Comparison of ENCODE assay signal across 25 cellular contexts in the genomic region with DNA sequence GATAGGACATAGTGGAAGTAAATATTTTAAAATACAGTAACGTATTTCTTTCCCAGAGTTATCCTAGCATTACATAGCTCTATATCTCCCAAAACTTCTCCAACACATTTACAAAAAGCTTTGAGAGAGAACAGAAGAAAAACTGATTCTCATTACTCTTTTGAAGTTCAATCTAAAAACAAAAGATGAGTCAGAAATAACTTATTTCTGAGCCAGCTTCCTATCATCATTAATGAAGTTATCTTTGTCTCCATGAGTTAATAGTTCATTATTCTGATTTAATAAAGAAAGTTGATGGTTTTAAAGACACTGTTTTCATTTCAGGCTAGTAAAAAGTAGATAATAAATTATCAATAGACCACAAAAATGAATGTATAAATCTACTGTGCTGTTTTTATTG.
"Had no signal": no experiment of that assay in that cellular context is flagged by ENCODE, and none has a peak within 500 bp of the region (broad histone marks: within the 10 kb centered on the region; RNA-seq: fewer than 3 reads in every experiment).

No MANE protein-coding gene starts in this region.

- H3K27ac Mint-ChIP-seq: endodermal cell; naive thymus-derived CD8-positive, alpha-beta T cell; stimulated activated naive CD8-positive, alpha-beta T cell treated with anti-CD3 and anti-CD28 coated beads, Interleukin-15, amount 100 ng/mL, for 72 hours had no signal

- H3K4me1 ChIP-seq: esophagus muscularis mucosa, left lung, psoas muscle, suprapubic skin, transverse colon, upper lobe of right lung, uterus had no signal

- H3K27me3 Mint-ChIP-seq: naive thymus-derived CD8-positive, alpha-beta T cell; stimulated activated naive CD8-positive, alpha-beta T cell treated with anti-CD3 and anti-CD28 coated beads, Interleukin-15, amount 100 ng/mL, for 72 hours had no signal

- H3K27me3 ChIP-seq: esophagus muscularis mucosa, left lung, ovary, suprapubic skin, transverse colon, upper lobe of right lung, uterus had no signal

- ATAC-seq: left cardiac atrium; left lung; naive thymus-derived CD8-positive, alpha-beta T cell; psoas muscle; stimulated activated naive CD8-positive, alpha-beta T cell treated with anti-CD3 and anti-CD28 coated beads, Interleukin-15, amount 100 ng/mL, for 72 hours; upper lobe of right lung had no signal

- H3K4me3 Mint-ChIP-seq: endodermal cell; naive thymus-derived CD8-positive, alpha-beta T cell; stimulated activated naive CD8-positive, alpha-beta T cell treated with anti-CD3 and anti-CD28 coated beads, Interleukin-15, amount 100 ng/mL, for 72 hours had no signal

- H3K4me3 ChIP-seq: esophagus muscularis mucosa, left lung, ovary, psoas muscle, skin epidermis, suprapubic skin, transverse colon, upper lobe of right lung, uterus had no signal

- DNase-seq: effector CD8-positive, alpha-beta T cell; endodermal cell; hypothalamus; left cardiac atrium; left lung; mesendoderm; midbrain; naive thymus-derived CD8-positive, alpha-beta T cell; occipital lobe; ovary; posterior cingulate gyrus; psoas muscle; retina; stimulated activated CD4-positive, alpha-beta T cell treated with anti-CD3 and anti-CD28 coated beads, Interleukin-12 subunit alpha, Interleukin-12 subunit beta, amount 100 ng/mL, for 4 hours; stimulated activated CD4-positive, alpha-beta T cell treated with anti-CD3 and anti-CD28 coated beads, Interleukin-1b, Interleukin-23, amount 100 ng/mL, for 48 hours; stimulated activated CD4-positive, alpha-beta T cell treated with anti-CD3 and anti-CD28 coated beads, Interleukin-4, amount 100 ng/mL, for 1 hour; stimulated activated CD8-positive, alpha-beta memory T cell treated with anti-CD3 and anti-CD28 coated beads, Interleukin-4, amount 100 ng/mL, for 48 hours; stimulated activated naive CD4-positive, alpha-beta T cell; stimulated activated naive CD8-positive, alpha-beta T cell treated with anti-CD3 and anti-CD28 coated beads, Interleukin-15, amount 100 ng/mL, for 72 hours; transverse colon; upper lobe of right lung; uterus had no signal

- H3K27ac ChIP-seq: esophagus muscularis mucosa, left lung, ovary, psoas muscle, skin epidermis, suprapubic skin, transverse colon, upper lobe of right lung, uterus had no signal

- H3K9me3 ChIP-seq: esophagus muscularis mucosa, left lung, ovary, psoas muscle, suprapubic skin, transverse colon, upper lobe of right lung, uterus had no signal

- H3K36me3 Mint-ChIP-seq: naive thymus-derived CD8-positive, alpha-beta T cell had no signal

- H3K9me3 Mint-ChIP-seq: endodermal cell had no signal

- H3K4me1 Mint-ChIP-seq: naive thymus-derived CD8-positive, alpha-beta T cell; stimulated activated naive CD8-positive, alpha-beta T cell treated with anti-CD3 and anti-CD28 coated beads, Interleukin-15, amount 100 ng/mL, for 72 hours had no signal

- H3K36me3 ChIP-seq: esophagus muscularis mucosa, left lung, ovary, suprapubic skin, transverse colon, upper lobe of right lung, uterus had no signal
